In the genomic region with DNA sequence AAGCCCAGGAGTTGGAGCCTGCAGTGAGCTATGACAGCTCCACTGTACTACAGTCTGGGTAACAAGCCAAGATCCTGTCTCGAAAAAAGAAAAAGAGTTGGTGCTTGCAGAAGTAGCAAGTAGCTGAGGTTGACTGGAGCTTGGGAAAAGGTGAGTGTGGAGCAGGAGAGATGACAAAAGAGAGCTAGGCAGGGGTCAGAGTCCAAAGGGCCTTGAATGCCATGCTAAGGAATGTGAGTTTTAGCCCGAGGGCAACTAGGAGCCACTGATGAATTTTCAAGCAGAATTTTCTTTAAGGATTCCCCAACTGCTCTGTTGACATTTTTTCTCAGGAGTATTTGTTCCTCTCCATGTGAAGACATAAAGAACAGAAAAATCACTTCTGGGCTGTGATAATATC, we compare ENCODE assay signal across 13 cellular contexts. TPM values are rescaled to one million over a fixed set of nuclear protein-coding genes. Genes with fewer than 3 reads are reported as not detected.
DNase-seq lines count a peak whose midpoint lies in the region; ATAC-seq and TF ChIP-seq lines count a peak whose summit lies in the region.
"Had no signal": no experiment of that assay in that cellular context is flagged by ENCODE, and none has a peak within 500 bp of the region (broad histone marks: within the 10 kb centered on the region; RNA-seq: fewer than 3 reads in every experiment).

No MANE protein-coding gene starts in this region.

- no peaks in the 10 kb centered on the region for H3K9me3 Mint-ChIP-seq in CD8-positive, alpha-beta T cell
- H3K9me3 Mint-ChIP-seq in dendritic cell treated with granulocyte-macrophage colony-stimulating factor and Interleukin-4, amounts not matched to agents 40 ng/mL and 50 ng/mL, for 4 days, result no peaks in the 10 kb centered on the region

- H3K27me3 Mint-ChIP-seq in CD8-positive, alpha-beta T cell (ENCODE audit: low read depth), result no peaks in the 10 kb centered on the region
- H3K27me3 Mint-ChIP-seq in dendritic cell treated with granulocyte-macrophage colony-stimulating factor and Interleukin-4, amounts not matched to agents 40 ng/mL and 50 ng/mL, for 4 days, result no peaks in the 10 kb centered on the region

- no peaks in the 10 kb centered on the region for H3K9me3 ChIP-seq in CD8-positive, alpha-beta T cell (ENCODE audit: low read length)
- H3K9me3 ChIP-seq in Loucy (ENCODE audit: insufficient read depth, low read depth, low read length) (no peaks in the 10 kb centered on the region), osteoblast (ENCODE audit: low read depth, low read length) (no peaks in the 10 kb centered on the region)
- H3K9me3 ChIP-seq: prostate gland had no signal

- H3K27me3 ChIP-seq in CD8-positive, alpha-beta T cell (ENCODE audit: insufficient read depth, low read length), result no peaks in the 10 kb centered on the region
- H3K27me3 ChIP-seq in Loucy (ENCODE audit: insufficient read depth, low read length, poor library complexity, severe bottlenecking) (no peaks in the 10 kb centered on the region), osteoblast (ENCODE audit: insufficient read depth, low read length) (no peaks in the 10 kb centered on the region)

- no peak overlapping the region for H3K4me3 ChIP-seq in CD8-positive, alpha-beta T cell (ENCODE audit: low read depth, low read length)
- H3K4me3 ChIP-seq in Loucy (ENCODE audit: low read length, poor library complexity, severe bottlenecking), result no peak overlapping the region
- no peak overlapping the region for H3K4me3 ChIP-seq in osteoblast (ENCODE audit: insufficient read depth, low read length)
- H3K4me3 ChIP-seq: prostate gland had no signal

- no peaks in the 10 kb centered on the region for H3K9me2 ChIP-seq in Loucy (replicated peaks; ENCODE audit: low read depth, low read length)

- H3K27ac ChIP-seq in CD8-positive, alpha-beta T cell (ENCODE audit: low read depth, low read length), result no peak overlapping the region
- no peak overlapping the region for H3K27ac ChIP-seq in osteoblast (ENCODE audit: low read depth, low read length)

- H3K36me3 ChIP-seq in CD8-positive, alpha-beta T cell (ENCODE audit: insufficient read depth, low read length), result no peaks in the 10 kb centered on the region
- H3K36me3 ChIP-seq in Loucy (ENCODE audit: insufficient read depth, low read length), result no peaks in the 10 kb centered on the region
- peaks cover 8% of the 10 kb centered on the region for H3K36me3 ChIP-seq in osteoblast (ENCODE audit: insufficient read depth, low read length)
- H3K36me3 ChIP-seq: prostate gland had no signal

- H3K79me2 ChIP-seq in Loucy (ENCODE audit: insufficient read depth, low read length), result peaks cover 72% of the 10 kb centered on the region
- H3K79me2 ChIP-seq in osteoblast (ENCODE audit: insufficient read depth, low read length), result peaks cover 76% of the 10 kb centered on the region

- H3K4me1 ChIP-seq in CD8-positive, alpha-beta T cell (ENCODE audit: insufficient read depth, low read length), result peaks cover 24% of the 10 kb centered on the region
- peaks cover 63% of the 10 kb centered on the region for H3K4me1 ChIP-seq in Loucy (ENCODE audit: insufficient read depth, low read length, poor library complexity, severe bottlenecking)
- H3K4me1 ChIP-seq in osteoblast (ENCODE audit: insufficient read depth, low read length), result peaks cover 11% of the 10 kb centered on the region

- H3K4me2 ChIP-seq in Loucy (ENCODE audit: low read depth, low read length, poor library complexity, severe bottlenecking) (peak overlapping the region; percentile 88), osteoblast (ENCODE audit: insufficient read depth, low read length) (no peak overlapping the region)

- peaks cover 64% of the 10 kb centered on the region for H3K4me1 Mint-ChIP-seq in CD8-positive, alpha-beta T cell (ENCODE audit: low read depth)
- H3K4me1 Mint-ChIP-seq in dendritic cell treated with granulocyte-macrophage colony-stimulating factor and Interleukin-4, amounts not matched to agents 40 ng/mL and 50 ng/mL, for 4 days (ENCODE audit: low read depth), result peaks cover 77% of the 10 kb centered on the region

- no peak overlapping the region for H2AFZ ChIP-seq in Loucy (ENCODE audit: low read length)
- no peak overlapping the region for H2AFZ ChIP-seq in osteoblast (ENCODE audit: low read length)

- ATAC-seq in CD8-positive, alpha-beta T cell, result no peak
- ATAC-seq in esophagus mucosa (no peak), HG02870 (IDR thresholded peaks at IDR 0.05; ENCODE audit: unreplicated experiment) (no peak)

- peak overlapping the region; percentile 78 for H3K27ac Mint-ChIP-seq in CD8-positive, alpha-beta T cell
- H3K27ac Mint-ChIP-seq in dendritic cell treated with granulocyte-macrophage colony-stimulating factor and Interleukin-4, amounts not matched to agents 40 ng/mL and 50 ng/mL, for 4 days, result peak overlapping the region; percentile 88

- peak overlapping the region; percentile 11 for H3K9ac ChIP-seq in Loucy (ENCODE audit: low read depth, low read length, poor library complexity, severe bottlenecking)

- CTCF ChIA-PET in CD8-positive, alpha-beta T cell (lab: Charles Lee), result interaction anchor here (0.9 to 1.5 kb wide), 3 partner anchors 11 to 85 kb away, joined by 3 to 6 read pairs (median 4); no protein-coding TSS in a partner anchor

- intact Hi-C loops in CD8-positive, alpha-beta T cell (cut with DNase I, micrococcal nuclease), result loop anchor here in 1 of 2 experiments (5.0 kb wide), 1 partner anchor 1722 kb away; the partner anchor contains the start of gene SELENOM
- intact Hi-C loops in dendritic cell treated with granulocyte-macrophage colony-stimulating factor and Interleukin-4, amounts not matched to agents 40 ng/mL and 50 ng/mL, for 4 days (cut with micrococcal nuclease), result loop anchor here (2.0 to 5.0 kb wide), 3 partner anchors 17 to 92 kb away; no protein-coding TSS in a partner anchor

- no peak for TF ChIP-seq CTCF in CD8-positive, alpha-beta T cell (IDR thresholded peaks at IDR 0.05)
- TF ChIP-seq CTCF in Loucy (conservative IDR thresholded peaks at IDR 0.05; ENCODE audit: low read length), result no peak
- no peak for TF ChIP-seq CTCF in osteoblast (IDR thresholded peaks at IDR 0.05; ENCODE audit: extremely low read depth, low read depth, low read length)

- peaks cover 39% of the 10 kb centered on the region for H3K36me3 Mint-ChIP-seq in CD8-positive, alpha-beta T cell
- peaks cover 83% of the 10 kb centered on the region for H3K36me3 Mint-ChIP-seq in dendritic cell treated with granulocyte-macrophage colony-stimulating factor and Interleukin-4, amounts not matched to agents 40 ng/mL and 50 ng/mL, for 4 days (ENCODE audit: low read depth)

- no peak overlapping the region for H3K4me3 Mint-ChIP-seq in CD8-positive, alpha-beta T cell
- H3K4me3 Mint-ChIP-seq in dendritic cell treated with granulocyte-macrophage colony-stimulating factor and Interleukin-4, amounts not matched to agents 40 ng/mL and 50 ng/mL, for 4 days, result peak overlapping the region; percentile 95

- POLR2A ChIA-PET in CD8-positive, alpha-beta T cell (lab: Charles Lee), result interaction anchor here (1.2 kb wide), 1 partner anchor 10 kb away, joined by 5 read pairs; no protein-coding TSS in a partner anchor

- peaks cover 9% of the 10 kb centered on the region for H4K20me1 ChIP-seq in Loucy (ENCODE audit: insufficient read depth, low read length, poor library complexity, severe bottlenecking)
- H4K20me1 ChIP-seq in osteoblast (ENCODE audit: insufficient read depth, low read length), result peaks cover 20% of the 10 kb centered on the region

- DNase-seq in CD8-positive, alpha-beta T cell, result no peak
- DNase-seq in renal cortical epithelial cell (ENCODE audit: low read depth) (peak; percentile 19), MV-4-11 (lab: John Stamatoyannopoulos, UW) (no peak), osteoblast (ENCODE audit: insufficient read length, low spot score, missing footprints) (no peak)
- DNase-seq: NCI-H1105, NCI-H526 treated with DMSO at 0.1 percent for 48 hours had no signal

- no peaks in the 10 kb centered on the region for H3F3A ChIP-seq in Loucy (ENCODE audit: low read depth)

RNA-seq across cellular contexts. Expression of gene AP1B1, which starts 3.1 kb away (rescaled TPM):
- total RNA-seq in CD8-positive, alpha-beta T cell, result 10 to 100 TPM; 27.9 to 28.1 TPM
- total RNA-seq in renal cortical epithelial cell, result 66.5 and 96.6 TPM in 2 replicates
- 80.8 TPM for total RNA-seq in esophagus mucosa
- 35.4 and 37.3 TPM in 2 replicates for total RNA-seq in osteoblast

RNA-seq across cellular contexts. Expression of gene RFPL1, which starts 53.1 kb away (rescaled TPM):
- not detected for total RNA-seq in CD8-positive, alpha-beta T cell
- total RNA-seq in renal cortical epithelial cell (not detected in 2 replicates), esophagus mucosa (not detected), osteoblast (not detected in 2 replicates)
- total RNA-seq: bronchial epithelial cell, SK-MEL-5 had no signal
